1 cellular context compared by ENCODE assay signal in genomic region chr6:33609019-33609418, GRCh38.
TF ChIP-seq lines count a peak whose summit lies in the region.

No MANE protein-coding gene starts in this region.

TF ChIP-seq in SK-N-SH treated with all-trans-retinoic acid at 6 μM for 48 hours, 23 proteins besides CTCF, POLR2A, EP300 and RAD21:
- TF ChIP-seq OSR1 (CRISPR knock-in tag; IDR thresholded peaks at IDR 0.05) (no peak), ARNTL (CRISPR knock-in tag; IDR thresholded peaks at IDR 0.05; ENCODE audit: borderline replicate concordance, low read depth) (no peak)
